In the genomic region with DNA sequence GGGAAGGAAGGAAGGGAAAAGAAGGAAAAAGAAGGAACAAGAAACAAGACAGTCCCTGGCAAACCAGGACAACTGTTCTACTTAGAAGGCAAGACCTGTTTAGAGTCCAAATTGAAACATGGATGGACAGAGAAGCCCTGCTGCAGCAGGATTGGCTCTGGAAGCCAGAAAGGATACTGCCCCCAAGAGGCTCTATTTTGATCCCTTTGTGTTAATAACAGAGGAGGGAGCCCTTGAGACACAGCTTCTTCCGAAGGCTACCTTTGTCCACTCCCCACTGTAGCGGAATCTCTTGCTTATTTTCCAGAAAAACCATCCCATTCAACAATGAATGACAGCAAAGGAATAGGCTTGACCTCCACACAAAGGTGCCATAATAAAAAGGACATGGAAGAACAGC, we compare ENCODE assay signal across 23 cellular contexts.
A peak's percentile ranks its signal among the peaks of the same experiment; 100 is the strongest.
DNase-seq lines count a peak whose midpoint lies in the region; ATAC-seq and TF ChIP-seq lines count a peak whose summit lies in the region.
"Had no signal": no experiment of that assay in that cellular context is flagged by ENCODE, and none has a peak within 500 bp of the region (broad histone marks: within the 10 kb centered on the region; RNA-seq: fewer than 3 reads in every experiment).

No MANE protein-coding gene starts in this region.

- H3K4me1 Mint-ChIP-seq in WTC11 (peaks cover 11% of the 10 kb centered on the region), progenitor cell of endocrine pancreas (ENCODE audit: low read depth) (no peaks in the 10 kb centered on the region)
- H3K4me1 Mint-ChIP-seq: activated B cell treated with CpG ODN at 0.5 μM for 24 hours; brain; stimulated activated memory B cell treated with anti-CD40 and anti-IgM and Interleukin-4, amounts not matched to agents 10 μg/mL and 1 μg/mL and 100 μg/mL, for 72 hours had no signal

- H3K4me3 Mint-ChIP-seq in WTC11, result no peak overlapping the region
- no peak overlapping the region for H3K4me3 Mint-ChIP-seq in progenitor cell of endocrine pancreas (ENCODE audit: low read depth)
- H3K4me3 Mint-ChIP-seq: activated B cell treated with CpG ODN at 0.5 μM for 24 hours; activated T-cell treated with anti-CD3 and anti-CD28 coated beads, Interleukin-2, amount 50 U/mL, for 72 hours; brain; stimulated activated memory B cell treated with anti-CD40 and anti-IgM and Interleukin-4, amounts not matched to agents 10 μg/mL and 1 μg/mL and 100 μg/mL, for 72 hours; T-helper 2 cell treated with Interferon-gamma antibody and Interleukin-4, amounts not matched to agents 5 μg/mL and 100 μg/mL, for 36 hours had no signal

- DNase-seq in ELF-1 (ENCODE audit: low read depth, low spot score), result peak; percentile 29
- peak; percentile 5 for DNase-seq in LHCN-M2 (ENCODE audit: low read depth)
- no peak for DNase-seq in WTC11 (ENCODE audit: low spot score)
- DNase-seq in progenitor cell of endocrine pancreas (ENCODE audit: low spot score, unreplicated experiment), result no peak
- DNase-seq in KBM-7, result no peak
- no peak for DNase-seq in cerebellum (ENCODE audit: low spot score)
- DNase-seq: activated B cell treated with CpG ODN at 0.5 μM for 24 hours; activated naive CD4-positive, alpha-beta T cell treated with Interleukin-2 at 50 U/mL for 16 hours; activated T-cell treated with anti-CD3 and anti-CD28 coated beads, Interleukin-2, amount 50 U/mL, for 72 hours; hypothalamus; KG1; left lung; mesenchymal stem cell; NCI-H1436; RPMI8226; sigmoid colon; stimulated activated CD4-positive, alpha-beta T cell treated with anti-CD3 and anti-CD28 coated beads, Interleukin-4, amount 100 ng/mL, for 24 hours; substantia nigra; upper lobe of left lung had no signal

- CTCF ChIA-PET in WTC11 (lab: Charles Lee), result interaction anchor here (0.7 to 1.7 kb wide), 11 partner anchors 9 to 336 kb away, joined by 3 to 12 read pairs (median 4); no protein-coding TSS in a partner anchor

- no peak overlapping the region for H3K27ac Mint-ChIP-seq in WTC11
- H3K27ac Mint-ChIP-seq in progenitor cell of endocrine pancreas, result no peak overlapping the region
- H3K27ac Mint-ChIP-seq: activated B cell treated with CpG ODN at 0.5 μM for 24 hours; activated T-cell treated with anti-CD3 and anti-CD28 coated beads, Interleukin-2, amount 50 U/mL, for 72 hours; brain; stimulated activated memory B cell treated with anti-CD40 and anti-IgM and Interleukin-4, amounts not matched to agents 10 μg/mL and 1 μg/mL and 100 μg/mL, for 72 hours; T-helper 2 cell treated with Interferon-gamma antibody and Interleukin-4, amounts not matched to agents 5 μg/mL and 100 μg/mL, for 36 hours had no signal

- POLR2A ChIA-PET in WTC11 (lab: Charles Lee), result no interaction called here

- peaks cover 18% of the 10 kb centered on the region for H3K9me3 Mint-ChIP-seq in WTC11
- H3K9me3 Mint-ChIP-seq in progenitor cell of endocrine pancreas (ENCODE audit: low read depth), result no peaks in the 10 kb centered on the region
- H3K9me3 Mint-ChIP-seq: activated T-cell treated with anti-CD3 and anti-CD28 coated beads, Interleukin-2, amount 50 U/mL, for 72 hours; T-helper 2 cell treated with Interferon-gamma antibody and Interleukin-4, amounts not matched to agents 5 μg/mL and 100 μg/mL, for 36 hours had no signal

- H3K27me3 Mint-ChIP-seq in WTC11 (ENCODE audit: low read depth), result no peaks in the 10 kb centered on the region; the same call in 1 of the 2 replicates
- H3K27me3 Mint-ChIP-seq in progenitor cell of endocrine pancreas, result peaks cover 5% of the 10 kb centered on the region

- H3K36me3 Mint-ChIP-seq in WTC11, result no peaks in the 10 kb centered on the region; the same call in 1 of the 2 replicates
- H3K36me3 Mint-ChIP-seq in progenitor cell of endocrine pancreas (ENCODE audit: insufficient read depth), result no peaks in the 10 kb centered on the region
- H3K36me3 Mint-ChIP-seq: brain; stimulated activated memory B cell treated with anti-CD40 and anti-IgM and Interleukin-4, amounts not matched to agents 10 μg/mL and 1 μg/mL and 100 μg/mL, for 72 hours had no signal

- peak; percentile 86 for ATAC-seq in WTC11
- no peak for ATAC-seq in HG03135 (IDR thresholded peaks at IDR 0.05; ENCODE audit: unreplicated experiment)
- ATAC-seq: activated T-cell treated with anti-CD3 and anti-CD28 coated beads, Interleukin-2, amount 50 U/mL, for 72 hours; left lung; stimulated activated memory B cell treated with anti-CD40 and anti-IgM and Interleukin-4, amounts not matched to agents 10 μg/mL and 1 μg/mL and 100 μg/mL, for 72 hours had no signal

- in situ Hi-C loops in KBM-7 (cut with MboI; ENCODE audit: low pct_unique_long_range_greater_than_20kb, low sequenced_read_pairs), result no loop called here

- TF ChIP-seq CTCF in WTC11 (IDR thresholded peaks at IDR 0.05) (no peak), progenitor cell of endocrine pancreas (IDR thresholded peaks at IDR 0.05; ENCODE audit: unreplicated experiment) (peak; percentile 12)

TF ChIP-seq in WTC11, 78 proteins besides CTCF, POLR2A, EP300 and RAD21:
- no peak for TF ChIP-seq FOXP4 (CRISPR knock-in tag; IDR thresholded peaks at IDR 0.05)
- TF ChIP-seq SMAD3 (CRISPR knock-in tag; IDR thresholded peaks at IDR 0.05; ENCODE audit: borderline replicate concordance), result no peak
- no peak for TF ChIP-seq E2F5 (CRISPR knock-in tag; IDR thresholded peaks at IDR 0.05)

Comparison
In these comparisons a context has a peak if more than half of its experiments do, and no peak if none do; other contexts are left out.
1. DNase-seq: peak in ELF-1 (single experiment) and LHCN-M2 (single experiment); none in WTC11 (single experiment), progenitor cell of endocrine pancreas (single experiment), KBM-7 (single experiment) and cerebellum (single experiment).